ENCODE assay signal across 8 cellular contexts in the genomic region with DNA sequence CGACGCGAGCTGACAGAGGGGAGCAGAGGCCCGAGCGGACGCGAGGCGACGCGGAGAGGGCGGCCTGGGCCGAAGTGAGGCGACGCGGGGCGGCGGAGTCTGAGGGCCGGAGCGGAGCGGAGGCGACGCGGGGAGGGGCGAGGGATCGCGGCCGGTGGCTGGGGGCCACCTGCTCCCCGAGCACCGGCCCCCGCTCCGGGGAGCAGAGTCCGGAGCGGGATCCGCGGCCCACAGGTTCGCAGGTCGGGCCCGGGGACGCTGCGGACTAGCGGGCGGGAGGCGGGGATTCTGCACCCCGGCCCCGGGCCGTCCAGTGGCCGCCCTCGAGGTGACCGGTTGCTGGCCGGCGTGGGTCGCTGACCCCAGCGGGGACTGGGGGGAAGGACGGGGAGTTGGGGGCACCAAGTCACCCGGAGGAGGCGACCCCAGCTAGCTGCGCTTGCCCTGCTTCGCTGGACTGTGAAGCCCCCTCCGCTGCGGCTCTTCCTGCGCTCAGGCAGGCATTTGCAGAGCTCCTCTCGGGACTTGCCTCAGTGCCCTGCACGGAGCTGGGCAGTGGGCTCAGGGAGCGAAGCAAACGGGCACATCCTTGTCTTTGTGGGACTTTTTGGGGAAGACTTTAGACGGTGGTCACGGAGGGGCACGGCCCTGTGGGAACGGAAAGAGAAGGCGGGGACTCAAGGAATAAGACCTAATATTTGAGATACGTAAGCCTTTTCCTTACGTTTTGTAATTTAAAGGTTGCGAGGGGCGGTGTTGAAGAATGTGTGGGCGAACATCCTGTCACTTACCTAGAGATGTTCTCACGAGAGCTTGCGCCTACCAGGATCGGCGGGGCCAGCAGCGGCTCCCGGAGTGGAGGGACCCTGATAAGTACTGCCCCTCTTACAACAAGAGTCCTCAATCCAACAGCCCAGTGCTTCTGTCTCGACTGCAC. TPM values are rescaled to one million over a fixed set of nuclear protein-coding genes. Genes with fewer than 3 reads are reported as not detected.
A peak's percentile ranks its signal among the peaks of the same experiment; 100 is the strongest.
DNase-seq lines count a peak whose midpoint lies in the region; ATAC-seq and TF ChIP-seq lines count a peak whose summit lies in the region.

No MANE protein-coding gene starts in this region.

- H3K27me3 ChIP-seq in A673 (replicated peaks; ENCODE audit: insufficient read depth, low read depth, low read length, poor library complexity) = no peaks in the 10 kb centered on the region
- no peaks in the 10 kb centered on the region for H3K27me3 ChIP-seq in endocrine pancreas (ENCODE audit: control insufficient read depth, insufficient read depth, low read length)

- peaks cover 55% of the 10 kb centered on the region for H3K4me1 Mint-ChIP-seq in activated CD8-positive, alpha-beta T cell treated with anti-CD3 and anti-CD28 coated beads for 36 hours (ENCODE audit: low read depth)

- CTCF ChIA-PET in A673 (lab: Charles Lee) = no interaction called here
- CTCF ChIA-PET in activated CD8-positive, alpha-beta T cell treated with anti-CD3 and anti-CD28 coated beads for 36 hours (lab: Charles Lee) = interaction anchor here (1.1 to 3.8 kb wide), 4 partner anchors 25 to 599 kb away, joined by 3 to 16 read pairs (median 6); a partner anchor contains a TSS

- peaks cover 54% of the 10 kb centered on the region for H3K36me3 Mint-ChIP-seq in activated CD8-positive, alpha-beta T cell treated with anti-CD3 and anti-CD28 coated beads for 36 hours (ENCODE audit: low read depth)

- TF ChIP-seq POLR2A in GM18526 (IDR thresholded peaks at IDR 0.05; ENCODE audit: extremely low read depth, insufficient read length) = peak; percentile 15

- no peaks in the 10 kb centered on the region for H3K9me3 Mint-ChIP-seq in activated CD8-positive, alpha-beta T cell treated with anti-CD3 and anti-CD28 coated beads for 36 hours

- no peaks in the 10 kb centered on the region for H3K27me3 Mint-ChIP-seq in activated CD8-positive, alpha-beta T cell treated with anti-CD3 and anti-CD28 coated beads for 36 hours

- H3K9me3 ChIP-seq in A673 (ENCODE audit: low read depth, low read length, poor library complexity, severe bottlenecking) (no peaks in the 10 kb centered on the region), endocrine pancreas (ENCODE audit: control insufficient read depth, low read length) (no peaks in the 10 kb centered on the region), mucosa of descending colon (no peaks in the 10 kb centered on the region)

- H3K4me3 ChIP-seq in A673 (ENCODE audit: low read depth, low read length, poor library complexity, severe bottlenecking) = peak overlapping the region; percentile 93
- H3K4me3 ChIP-seq in endocrine pancreas (ENCODE audit: control insufficient read depth, insufficient read depth, low read length) = peak overlapping the region; percentile 64
- peak overlapping the region; percentile 81 for H3K4me3 ChIP-seq in mucosa of descending colon

- ATAC-seq in activated CD8-positive, alpha-beta T cell treated with anti-CD3 and anti-CD28 coated beads for 36 hours = peak; percentile 45
- ATAC-seq in mucosa of descending colon = peak; percentile 60

- BruUV-seq in A673 (replicated peaks; lab: Mats Ljungman, UMichigan) = no TSS peak

- DNase-seq in A673 (ENCODE audit: low spot score) (peak; percentile 62), NCI-H146 (lab: John Stamatoyannopoulos, UW) (peak; percentile 64), mucosa of descending colon (peak; percentile 45 to 68 (median 53)), hippocampal formation (lab: John Stamatoyannopoulos, UW) (no peak)
- DNase-seq in activated CD8-positive, alpha-beta T cell treated with anti-CD3 and anti-CD28 coated beads for 36 hours = peak; percentile 89
- peak; percentile 76 for DNase-seq in stimulated activated CD8-positive, alpha-beta memory T cell treated with anti-CD3 and anti-CD28 coated beads, Interleukin-4, amount 100 ng/mL, for 48 hours

- H3K4me3 Mint-ChIP-seq in activated CD8-positive, alpha-beta T cell treated with anti-CD3 and anti-CD28 coated beads for 36 hours = peak overlapping the region; percentile 100

- peak overlapping the region; percentile 35 for H3K9ac ChIP-seq in endocrine pancreas (ENCODE audit: control insufficient read depth, insufficient read depth, low read length)

- H3K36me3 ChIP-seq in A673 (ENCODE audit: insufficient read depth, low read length, poor library complexity, severe bottlenecking) (peaks cover 29% of the 10 kb centered on the region), endocrine pancreas (ENCODE audit: control insufficient read depth, insufficient read depth, low read length) (peaks cover 7% of the 10 kb centered on the region), mucosa of descending colon (ENCODE audit: low read depth) (no peaks in the 10 kb centered on the region)

- peak overlapping the region; percentile 84 for H3K27ac ChIP-seq in A673 (ENCODE audit: low read depth, low read length, poor library complexity, severe bottlenecking)

- H3K4me1 ChIP-seq in A673 (ENCODE audit: insufficient read depth, low read length, poor library complexity, severe bottlenecking) = peaks cover 17% of the 10 kb centered on the region
- no peaks in the 10 kb centered on the region for H3K4me1 ChIP-seq in endocrine pancreas (ENCODE audit: control insufficient read depth, insufficient read depth, low read length)
- H3K4me1 ChIP-seq in mucosa of descending colon (ENCODE audit: low read depth) = peaks cover 26% of the 10 kb centered on the region

- H3K27ac Mint-ChIP-seq in activated CD8-positive, alpha-beta T cell treated with anti-CD3 and anti-CD28 coated beads for 36 hours = peak overlapping the region; percentile 99

- intact Hi-C loops in A673 (cut with micrococcal nuclease; ENCODE audit: unreplicated experiment) = no loop called here
- intact Hi-C loops in activated CD8-positive, alpha-beta T cell treated with anti-CD3 and anti-CD28 coated beads for 36 hours (cut with micrococcal nuclease) = loop anchor here (5.0 kb wide), 1 partner anchor 33 kb away; no protein-coding TSS in a partner anchor
- intact Hi-C loops in mucosa of descending colon (cut with DNase I, micrococcal nuclease) = no loop called here

- no peak for TF ChIP-seq CTCF in A673 (conservative IDR thresholded peaks at IDR 0.05; ENCODE audit: low read depth, low read length)
- no peak for TF ChIP-seq CTCF in activated CD8-positive, alpha-beta T cell treated with anti-CD3 and anti-CD28 coated beads for 36 hours (IDR thresholded peaks at IDR 0.05)
- TF ChIP-seq CTCF in mucosa of descending colon (IDR thresholded peaks at IDR 0.05) = no peak

- POLR2A ChIA-PET in A673 (lab: Charles Lee; ENCODE audit: low non-redundant PET) = interaction anchor here (0.6 kb wide), 1 partner anchor 157 kb away, joined by 13 read pairs; no protein-coding TSS in a partner anchor
- POLR2A ChIA-PET in activated CD8-positive, alpha-beta T cell treated with anti-CD3 and anti-CD28 coated beads for 36 hours (lab: Charles Lee) = interaction anchor here (0.6 to 7.8 kb wide), 18 partner anchors 18 to 1583 kb away, joined by 3 to 108 read pairs (median 4); a partner anchor contains a TSS

RNA-seq across cellular contexts. Expression of a gene that starts 0.6 kb away (rescaled TPM):
- total RNA-seq in A673 (2021) (46.3 and 52.2 TPM in 2 replicates), mucosa of descending colon (10 to 100 TPM; 37.0 to 44.1 (median 41.4) TPM)
- 10 to 100 TPM; 54.5 to 57.8 TPM for total RNA-seq in activated CD8-positive, alpha-beta T cell treated with anti-CD3 and anti-CD28 coated beads for 36 hours

RNA-seq across cellular contexts. Expression of a gene that starts 29.8 kb away (rescaled TPM):
- 157 and 158 TPM in 2 replicates for total RNA-seq in A673 (2021)
- total RNA-seq in activated CD8-positive, alpha-beta T cell treated with anti-CD3 and anti-CD28 coated beads for 36 hours = 100 to 1,000 TPM; 114 to 118 TPM
- total RNA-seq in mucosa of descending colon = 100 to 1,000 TPM; 157 to 274 (median 228) TPM

Comparison
In these comparisons a context has a peak if more than half of its experiments do, and no peak if none do; other contexts are left out.
1. DNase-seq: peak in A673 (single experiment), NCI-H146 (single experiment), activated CD8-positive, alpha-beta T cell treated with anti-CD3 and anti-CD28 coated beads for 36 hours (single experiment), mucosa of descending colon (3 of 3) and stimulated activated CD8-positive, alpha-beta memory T cell treated with anti-CD3 and anti-CD28 coated beads, Interleukin-4, amount 100 ng/mL, for 48 hours (single experiment); none in hippocampal formation (0 of 2).
2. Peak in every context shown above with its lines, with median percentiles within 50 percentile points of each other: H3K4me3 ChIP-seq.